17 cellular contexts compared by ENCODE assay signal in genomic region chr18:47549141-47549540, GRCh38.
"Had no signal": no experiment of that assay in that cellular context is flagged by ENCODE, and none has a peak within 500 bp of the region (broad histone marks: within the 10 kb centered on the region; RNA-seq: fewer than 3 reads in every experiment).

No MANE protein-coding gene starts in this region.

- H3K4me3 Mint-ChIP-seq: activated naive CD8-positive, alpha-beta T cell treated with anti-CD3 and anti-CD28 coated beads for 36 hours; central memory CD8-positive, alpha-beta T cell; stimulated activated naive CD8-positive, alpha-beta T cell treated with anti-CD3 and anti-CD28 coated beads, Interleukin-15, amount 100 ng/mL, for 72 hours had no signal

- H3K4me1 ChIP-seq: body of pancreas, upper lobe of right lung had no signal

- H3K4me1 Mint-ChIP-seq: activated naive CD8-positive, alpha-beta T cell treated with anti-CD3 and anti-CD28 coated beads for 36 hours; central memory CD8-positive, alpha-beta T cell; stimulated activated naive CD8-positive, alpha-beta T cell treated with anti-CD3 and anti-CD28 coated beads, Interleukin-15, amount 100 ng/mL, for 72 hours had no signal

- H3K27ac ChIP-seq: body of pancreas, coronary artery, ovary, thoracic aorta, upper lobe of right lung had no signal

- H3K36me3 Mint-ChIP-seq: activated naive CD8-positive, alpha-beta T cell treated with anti-CD3 and anti-CD28 coated beads for 36 hours had no signal

- DNase-seq: activated CD4-positive, alpha-beta T cell treated with anti-CD3 and anti-CD28 coated beads, Interleukin-2, amount 50 U/mL, for 1 hour; activated CD8-positive, alpha-beta memory T cell treated with anti-CD3 and anti-CD28 coated beads for 24 hours; activated naive CD8-positive, alpha-beta T cell treated with anti-CD3 and anti-CD28 coated beads for 36 hours; amygdala; body of pancreas; foreskin fibroblast; left colon; midbrain; ovary; stimulated activated CD4-positive, alpha-beta T cell treated with anti-CD3 and anti-CD28 coated beads, Interleukin-1b, Interleukin-23, amount 100 ng/mL, for 48 hours; stimulated activated naive CD8-positive, alpha-beta T cell treated with anti-CD3 and anti-CD28 coated beads, Interleukin-15, amount 100 ng/mL, for 72 hours; T-helper 9 cell; upper lobe of right lung had no signal

- H3K27ac Mint-ChIP-seq: activated naive CD8-positive, alpha-beta T cell treated with anti-CD3 and anti-CD28 coated beads for 36 hours; stimulated activated naive CD8-positive, alpha-beta T cell treated with anti-CD3 and anti-CD28 coated beads, Interleukin-15, amount 100 ng/mL, for 72 hours had no signal

- ATAC-seq: activated CD4-positive, CD25-positive, alpha-beta regulatory T cell treated with anti-CD3 and anti-CD28 coated beads, Interleukin-2, amount 50 U/mL, for 24 hours; body of pancreas; left colon; stimulated activated naive CD8-positive, alpha-beta T cell treated with anti-CD3 and anti-CD28 coated beads, Interleukin-15, amount 100 ng/mL, for 72 hours; upper lobe of right lung had no signal

- H3K27me3 ChIP-seq: body of pancreas, ovary, upper lobe of right lung had no signal

- H3K4me3 ChIP-seq: body of pancreas, coronary artery, ovary, thoracic aorta, upper lobe of right lung had no signal

- H3K36me3 ChIP-seq: ovary, thoracic aorta, upper lobe of right lung had no signal

- H3K9me3 ChIP-seq: body of pancreas, ovary, thoracic aorta, upper lobe of right lung had no signal

- H3K9me3 Mint-ChIP-seq: activated naive CD8-positive, alpha-beta T cell treated with anti-CD3 and anti-CD28 coated beads for 36 hours; central memory CD8-positive, alpha-beta T cell; stimulated activated naive CD8-positive, alpha-beta T cell treated with anti-CD3 and anti-CD28 coated beads, Interleukin-15, amount 100 ng/mL, for 72 hours had no signal
